Comparison of ENCODE assay signal across 26 cellular contexts in the genomic region with DNA sequence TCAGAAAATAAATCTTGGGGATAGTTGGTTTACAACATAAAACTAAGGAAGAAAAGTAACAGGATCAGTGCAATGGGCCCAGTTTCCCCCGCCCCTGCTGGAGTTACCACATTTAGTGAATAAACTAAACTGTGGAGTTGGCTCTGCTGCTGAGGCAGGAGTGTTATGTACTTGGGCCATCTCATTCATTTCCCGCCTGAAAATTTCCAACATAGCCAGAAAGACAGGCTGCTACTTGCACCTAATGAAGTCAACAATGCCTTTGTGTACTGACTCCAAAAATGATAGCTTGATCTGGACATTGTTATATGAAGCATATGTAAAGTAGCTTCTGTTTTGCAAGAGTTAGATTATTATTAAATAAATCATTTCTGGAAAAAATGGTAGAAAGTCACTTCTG. TPM values are rescaled to one million over a fixed set of nuclear protein-coding genes. Genes with fewer than 3 reads are reported as not detected.
"Had no signal": no experiment of that assay in that cellular context is flagged by ENCODE, and none has a peak within 500 bp of the region (broad histone marks: within the 10 kb centered on the region; RNA-seq: fewer than 3 reads in every experiment).

No MANE protein-coding gene starts in this region.

- H3K9ac ChIP-seq: parathyroid adenoma had no signal

- H3K9me3 ChIP-seq: esophagus squamous epithelium, left ventricle myocardium inferior, lower lobe of right lung, psoas muscle, right lobe of liver, suprapubic skin, tibial artery, upper lobe of left lung, vagina had no signal

- H3K36me3 ChIP-seq: esophagus squamous epithelium, left ventricle myocardium inferior, lower lobe of right lung, right lobe of liver, suprapubic skin, tibial artery, upper lobe of left lung, vagina had no signal

- H3K4me1 ChIP-seq: left ventricle myocardium inferior, lower lobe of right lung, parathyroid adenoma, psoas muscle, right lobe of liver, suprapubic skin, tibial artery, vagina had no signal

- DNase-seq: cortex of kidney; dorsolateral prefrontal cortex; effector CD8-positive, alpha-beta T cell; esophagus squamous epithelium; foreskin fibroblast; kidney; left cardiac atrium; left ventricle myocardium inferior; lower lobe of right lung; mesenchymal stem cell; naive B cell; psoas muscle; retina; right lobe of liver; stimulated activated CD4-positive, alpha-beta T cell treated with anti-CD3 and anti-CD28 coated beads, Interleukin-4, amount 100 ng/mL, for 1 hour; stimulated activated CD8-positive, alpha-beta memory T cell treated with anti-CD3 and anti-CD28 coated beads, Interleukin-4, amount 100 ng/mL, for 48 hours; stimulated activated naive CD8-positive, alpha-beta T cell treated with anti-CD3 and anti-CD28 coated beads, Interleukin-15, Interleukin-2, amounts not matched to agents 100 U/mL and 50 U/mL, for 24 hours; tibial artery; upper lobe of left lung had no signal

- H3K27ac ChIP-seq: dorsolateral prefrontal cortex, esophagus squamous epithelium, hepatocyte, left ventricle myocardium inferior, lower lobe of right lung, parathyroid adenoma, psoas muscle, right lobe of liver, suprapubic skin, tibial artery, upper lobe of left lung, vagina had no signal

- H3K4me1 Mint-ChIP-seq: nephron; stimulated activated effector memory CD8-positive, alpha-beta T cell treated with anti-CD3 and anti-CD28 coated beads, Interleukin-12 subunit alpha, Interleukin-12 subunit beta, amount 100 ng/mL, for 72 hours had no signal

- H2AFZ ChIP-seq: hepatocyte, parathyroid adenoma had no signal

- H3K27me3 ChIP-seq: dorsolateral prefrontal cortex, esophagus squamous epithelium, hepatocyte, right lobe of liver, suprapubic skin, tibial artery, upper lobe of left lung, vagina had no signal

- H3K4me2 ChIP-seq: hepatocyte had no signal

- ATAC-seq: left cardiac atrium; lower lobe of right lung; psoas muscle; right lobe of liver; stimulated activated effector memory CD8-positive, alpha-beta T cell treated with anti-CD3 and anti-CD28 coated beads, Interleukin-12 subunit alpha, Interleukin-12 subunit beta, amount 100 ng/mL, for 72 hours; stimulated activated naive CD8-positive, alpha-beta T cell treated with anti-CD3 and anti-CD28 coated beads, Interleukin-15, Interleukin-2, amounts not matched to agents 100 U/mL and 50 U/mL, for 24 hours had no signal

- H3K36me3 Mint-ChIP-seq: naive B cell; stimulated activated effector memory CD8-positive, alpha-beta T cell treated with anti-CD3 and anti-CD28 coated beads, Interleukin-12 subunit alpha, Interleukin-12 subunit beta, amount 100 ng/mL, for 72 hours had no signal

- H3K4me3 ChIP-seq: dorsolateral prefrontal cortex, esophagus squamous epithelium, hepatocyte, left ventricle myocardium inferior, lower lobe of right lung, psoas muscle, right lobe of liver, suprapubic skin, tibial artery, upper lobe of left lung, vagina had no signal

- H3K9me3 Mint-ChIP-seq: naive B cell; nephron; stimulated activated effector memory CD8-positive, alpha-beta T cell treated with anti-CD3 and anti-CD28 coated beads, Interleukin-12 subunit alpha, Interleukin-12 subunit beta, amount 100 ng/mL, for 72 hours had no signal

- H3K79me2 ChIP-seq: hepatocyte, parathyroid adenoma had no signal

- H3K4me3 Mint-ChIP-seq: naive B cell; nephron; stimulated activated effector memory CD8-positive, alpha-beta T cell treated with anti-CD3 and anti-CD28 coated beads, Interleukin-12 subunit alpha, Interleukin-12 subunit beta, amount 100 ng/mL, for 72 hours had no signal

- H3K27me3 Mint-ChIP-seq: naive B cell had no signal

- H3K27ac Mint-ChIP-seq: naive B cell; stimulated activated effector memory CD8-positive, alpha-beta T cell treated with anti-CD3 and anti-CD28 coated beads, Interleukin-12 subunit alpha, Interleukin-12 subunit beta, amount 100 ng/mL, for 72 hours had no signal

RNA-seq across cellular contexts. Expression of a gene that starts 58.2 kb away (rescaled TPM):
- total RNA-seq: esophagus squamous epithelium, hepatocyte, omental fat pad, suprapubic skin, vagina had no signal
- polyA plus RNA-seq: hepatocyte had no signal
